In genomic region chr19:58474997-58475713, GRCh38 we compare ENCODE assay signal across 8 cellular contexts. TPM values are rescaled to one million over a fixed set of nuclear protein-coding genes. Genes with fewer than 3 reads are reported as not detected.
DNase-seq lines count a peak whose midpoint lies in the region; ATAC-seq, FAIRE-seq and TF ChIP-seq lines count a peak whose summit lies in the region.

No MANE protein-coding gene starts in this region.

- WGBS in GM12878 (ENCODE audit: insufficient coverage, insufficient replicate concordance, low lambda C conversion rate, missing lambda C conversion rate) = 23% methylated on average over 27 of the region's 27 CpGs
- WGBS in mesenchymal stem cell = 35% methylated on average over 26 of the region's 27 CpGs
- 21 to 23% methylated on average over 25 to 27 of the region's 27 CpGs for WGBS in aorta, 2 donors

- BruUV-seq in GM12878 (replicated peaks; lab: Mats Ljungman, UMichigan) = TSS peak; percentile 46

- H3K14ac ChIP-seq in mesenchymal stem cell (ENCODE audit: low read length in 2 of 2) = no peak overlapping the region

- H2BK12ac ChIP-seq in mesenchymal stem cell (ENCODE audit: low read length in 2 of 2) = peak overlapping the region; percentile 70 to 82

- H3K27ac ChIP-seq in GM12878 (ENCODE audit: control insufficient read depth, insufficient read depth) (peak overlapping the region; percentile 81), mesenchymal stem cell (ENCODE audit: low read length, poor library complexity, severe bottlenecking) (peak overlapping the region; percentile 93), aorta (ENCODE audit: low read depth in 1 of 2, low read length in 2 of 2) (peak overlapping the region in 1 of 2 donors; percentile 78)

- SMC1A ChIA-PET in GM12878 (lab: Charles Lee; ENCODE audit: uncharacterized antibody, unreplicated experiment) = interaction anchor here (1.5 kb wide), 1 partner anchor 9 kb away, joined by 4 read pairs; no protein-coding TSS in a partner anchor

- TF ChIP-seq EP300 in GM12878 (IDR thresholded peaks at IDR 0.05; ENCODE audit: borderline replicate concordance in 1 of 2, control insufficient read depth in 1 of 2, low read depth in 2 of 2, low read length in 2 of 2) = no peak

- ATAC-seq in HG03354 (IDR thresholded peaks at IDR 0.05; ENCODE audit: poor library complexity, severe bottlenecking, unreplicated experiment) = peak; percentile 10
- peak; percentile 30 for ATAC-seq in GM12878
- ATAC-seq in aorta (ENCODE audit: low FRiP score) = no peak

- POLR2A ChIA-PET in GM12878 (lab: Charles Lee) = interaction anchor here (0.7 to 1.9 kb wide), 2 partner anchors 24 to 113 kb away, joined by 3 to 5 read pairs; partner anchors contain the start of genes ZNF324B and ZNF497

- no peak overlapping the region for H3K23ac ChIP-seq in mesenchymal stem cell (ENCODE audit: low read length in 2 of 2)

- H3K9ac ChIP-seq in GM12878 (ENCODE audit: control insufficient read depth, insufficient read depth, low read length) (peak overlapping the region; percentile 82), mesenchymal stem cell (ENCODE audit: low read length) (peak overlapping the region; percentile 97)

- H2BK5ac ChIP-seq in mesenchymal stem cell (ENCODE audit: low read depth, low read length, poor library complexity, severe bottlenecking) = peak overlapping the region; percentile 36

- peak overlapping the region; percentile 69 for H4K8ac ChIP-seq in mesenchymal stem cell (ENCODE audit: low read length)

- H2BK120ac ChIP-seq in mesenchymal stem cell (ENCODE audit: low read depth, low read length) = no peak overlapping the region

- H4K20me1 ChIP-seq in GM12878 (ENCODE audit: control insufficient read depth, insufficient read depth) = no peaks in the 10 kb centered on the region

- TF ChIP-seq CTCF in GM13977 (IDR thresholded peaks at IDR 0.05; ENCODE audit: extremely low read depth, insufficient read depth, missing control alignments) (no peak), GM12878 (IDR thresholded peaks at IDR 0.05 in 2 of 3, conservative IDR thresholded peaks at IDR 0.05 in 1 of 3; ENCODE audit: control insufficient read depth in 2 of 3, extremely low read depth in 1 of 3, insufficient read depth in 1 of 3, low read depth in 3 of 3, low read length in 3 of 3) (no peak)

- H3K27me3 ChIP-seq in GM12878 (replicated peaks in 1 of 2; ENCODE audit: control insufficient read depth in 2 of 2, insufficient read depth in 2 of 2, low read length in 1 of 2) (no peaks in the 10 kb centered on the region), mesenchymal stem cell (ENCODE audit: control insufficient read depth in 1 of 2, insufficient read depth in 1 of 2, low read length in 2 of 2) (no peaks in the 10 kb centered on the region), aorta (ENCODE audit: control insufficient read depth in 1 of 2, insufficient read depth in 2 of 2, low read length in 1 of 2) (no peaks in the 10 kb centered on the region)

- H3K79me2 ChIP-seq in GM12878 (ENCODE audit: control insufficient read depth, insufficient read depth, low read length) = no peaks in the 10 kb centered on the region; the same call in 1 of the 2 replicates

- H2BK15ac ChIP-seq in mesenchymal stem cell (ENCODE audit: low read depth, poor library complexity, severe bottlenecking) = no peak overlapping the region

- H3K4me3 ChIP-seq in GM12878 (peak overlapping the region; percentile 50), mesenchymal stem cell (ENCODE audit: insufficient read depth in 1 of 2, low read depth in 1 of 2, low read length in 2 of 2) (peak overlapping the region; percentile 60 to 91), aorta (ENCODE audit: low read length in 2 of 2) (peak overlapping the region; percentile 27 to 32)

- no peak overlapping the region for H4K91ac ChIP-seq in mesenchymal stem cell (ENCODE audit: low read length)

- TF ChIP-seq POLR2A in GM12878 (IDR thresholded peaks at IDR 0.05; ENCODE audit: low read depth, low read length) = peak; percentile 0
- TF ChIP-seq POLR2A in erythroblast (IDR thresholded peaks at IDR 0.05; ENCODE audit: low read length) = no peak

- no peaks in the 10 kb centered on the region for H3K9me3 ChIP-seq in GM12878 (replicated peaks; ENCODE audit: control insufficient read depth, insufficient read depth, low read length)
- H3K9me3 ChIP-seq in mesenchymal stem cell (ENCODE audit: control insufficient read depth, low read length) = no peaks in the 10 kb centered on the region
- H3K9me3 ChIP-seq in aorta (ENCODE audit: control insufficient read depth, low read length) = no peaks in the 10 kb centered on the region

- RAD21 ChIA-PET in GM12878 (lab: Charles Lee; ENCODE audit: unreplicated experiment) = interaction anchor here (0.5 to 0.6 kb wide), 2 partner anchors 10 to 14 kb away, joined by 3 to 4 read pairs; no protein-coding TSS in a partner anchor

- H3K79me1 ChIP-seq in mesenchymal stem cell (replicated peaks; ENCODE audit: low read length, poor library complexity, severe bottlenecking) = peaks cover 28% of the 10 kb centered on the region

- H3K36me3 ChIP-seq in GM12878 (ENCODE audit: control insufficient read depth in 2 of 2, insufficient read depth in 2 of 2, low read length in 1 of 2) (peaks cover 5 to 7% of the 10 kb centered on the region in 2 experiments), mesenchymal stem cell (ENCODE audit: control insufficient read depth in 1 of 2, insufficient read depth in 2 of 2, low read depth in 1 of 2, low read length in 2 of 2) (peaks cover 48 to 60% of the 10 kb centered on the region in 2 experiments), aorta (ENCODE audit: control insufficient read depth in 1 of 2, insufficient read depth in 2 of 2, low read length in 1 of 2) (peaks cover 0 to 4% of the 10 kb centered on the region in 2 donors)

- DNase-seq in GM13977 (ENCODE audit: low spot score) (peak; percentile 65), GM12878 (ENCODE audit: low read depth, low spot score) (no peak), mesenchymal stem cell (no peak), aorta (no peak), erythroblast (lab: John Stamatoyannopoulos, UW) (no peak), NCI-H1694 treated with DMSO at 0.1 percent for 48 hours (lab: John Stamatoyannopoulos, UW) (no peak), NCI-H774 (lab: John Stamatoyannopoulos, UW) (no peak)

- H2AK5ac ChIP-seq in mesenchymal stem cell (ENCODE audit: low read length, severe bottlenecking) = no peak overlapping the region

- CTCF ChIA-PET in GM12878 (lab: Yijun Ruan, JAX) = no interaction called here

- H3K4me2 ChIP-seq in GM12878 (ENCODE audit: control insufficient read depth, insufficient read depth) (peak overlapping the region; percentile 83), mesenchymal stem cell (ENCODE audit: low read length, poor library complexity, severe bottlenecking) (peak overlapping the region; percentile 83)

- intact Hi-C loops in GM12878 (cut with micrococcal nuclease; ENCODE audit: unreplicated experiment) = no loop called here
- intact Hi-C loops in aorta (cut with DNase I) = no loop called here

- peaks cover 21% of the 10 kb centered on the region for H3K4me1 ChIP-seq in GM12878 (ENCODE audit: control insufficient read depth, insufficient read depth, low read length)
- peaks cover 30% of the 10 kb centered on the region for H3K4me1 ChIP-seq in mesenchymal stem cell (ENCODE audit: control insufficient read depth, insufficient read depth, low read depth, low read length)
- H3K4me1 ChIP-seq in aorta (ENCODE audit: control insufficient read depth in 1 of 2, insufficient read depth in 2 of 2, low read length in 2 of 2) = no peaks in the 10 kb centered on the region

- peak overlapping the region in 1 of 2 experiments; percentile 24 for H3K4ac ChIP-seq in mesenchymal stem cell (ENCODE audit: low read depth in 1 of 2, low read length in 2 of 2)

- FAIRE-seq in GM12878 (lab: Jason Lieb, UNC) = peak; percentile 69

- in situ Hi-C loops in GM13977 (cut with MboI; ENCODE audit: low pct_unique_long_range_greater_than_20kb, low sequenced_read_pairs, unreplicated experiment) = no loop called here
- in situ Hi-C loops in GM12878 (cut with MboI) = no loop called here

- peak overlapping the region; percentile 44 to 71 for H3K18ac ChIP-seq in mesenchymal stem cell (ENCODE audit: low read depth in 1 of 2, low read length in 2 of 2)

- H2AFZ ChIP-seq in GM12878 (ENCODE audit: control insufficient read depth, low read depth, low read length) = peak overlapping the region; percentile 81
- H2AFZ ChIP-seq in mesenchymal stem cell (ENCODE audit: low read depth, low read length) = no peak overlapping the region

- TF ChIP-seq RAD21 in GM12878 (IDR thresholded peaks at IDR 0.05; ENCODE audit: insufficient read depth, low read depth, low read length) = no peak

RNA-seq across cellular contexts. Expression of gene ZNF446, which starts 1.0 kb away (rescaled TPM):
- total RNA-seq in GM12878 (2013; cell fraction: nucleolus; rRNA removed) = 13.0 and 16.4 TPM in 2 replicates
- total RNA-seq in GM12878 (2014; rRNA removed) = 6.5 and 6.9 TPM in 2 replicates
- total RNA-seq in GM12878 (2014; rRNA removed; fragmentation: Illumina TruSeq; extraction: Trizol) = 2.3 and 2.5 TPM in 2 replicates
- total RNA-seq in GM12878 (2021) = 5.6 and 6.0 TPM in 2 replicates
- 2.3 TPM for polyA plus RNA-seq in GM12878 (2011; ENCODE audit: low read depth)
- polyA plus RNA-seq in GM12878 (2011; rRNA removed) = 1.1 and 3.5 TPM in 2 replicates
- 4.5 and 7.9 TPM in 2 replicates for polyA plus RNA-seq in GM12878 (2011; cell fraction: cytosol; rRNA removed)
- polyA plus RNA-seq in GM12878 (2011; cell fraction: nucleus; rRNA removed) = 15.2 and 15.6 TPM in 2 replicates
- 7.6 and 8.0 TPM in 2 replicates for polyA plus RNA-seq in GM12878 (2012)
- polyA plus RNA-seq in GM12878 (2014; fragmentation: Illumina TruSeq; extraction: Trizol) = 0.63 and 1.6 TPM in 2 replicates
- polyA plus RNA-seq in GM12878 (2014; fragmentation: Nextera tagmentation; extraction: Ambion mirVana) = under 1 TPM; 0.14 to 0.49 TPM
- polyA plus RNA-seq in GM12878 (2014; rRNA removed) = 5.3 and 5.8 TPM in 2 replicates
- 1 to 10 TPM; 4.7 to 5.7 TPM for polyA plus RNA-seq in GM12878 (2016; fragmentation: Nextera tagmentation; extraction: Ambion mirVana)
- polyA minus RNA-seq in GM12878 (2011; rRNA and poly(A)+ RNA removed) = 3.6 and 6.9 TPM in 2 replicates
- 3.8 and 4.0 TPM in 2 replicates for polyA minus RNA-seq in GM12878 (2011; cell fraction: cytosol; rRNA and poly(A)+ RNA removed)
- polyA minus RNA-seq in GM12878 (2011; cell fraction: nucleus; rRNA and poly(A)+ RNA removed) = 7.7 and 11.0 TPM in 2 replicates
- polyA plus RNA-seq in mesenchymal stem cell (2013, experiment 1 of 2) = 5.0 TPM
- polyA plus RNA-seq in mesenchymal stem cell (2013, experiment 2 of 2) = 5.1 TPM
- total RNA-seq in aorta = 1 to 10 TPM; 6.4 to 9.9 TPM
- polyA plus RNA-seq in aorta = 10 to 100 TPM; 10.4 to 26.1 TPM

RNA-seq across cellular contexts. Expression of gene ZNF324, which starts 8.3 kb away (rescaled TPM):
- total RNA-seq in GM12878 (2013; cell fraction: nucleolus; rRNA removed) = 35.9 and 44.8 TPM in 2 replicates
- total RNA-seq in GM12878 (2014; rRNA removed) = 10.6 and 13.9 TPM in 2 replicates
- total RNA-seq in GM12878 (2014; rRNA removed; fragmentation: Illumina TruSeq; extraction: Trizol) = 5.0 and 5.9 TPM in 2 replicates
- total RNA-seq in GM12878 (2021) = 12.1 and 12.9 TPM in 2 replicates
- 3.3 TPM for polyA plus RNA-seq in GM12878 (2011; ENCODE audit: low read depth)
- 2.8 and 5.7 TPM in 2 replicates for polyA plus RNA-seq in GM12878 (2011; rRNA removed)
- polyA plus RNA-seq in GM12878 (2011; cell fraction: cytosol; rRNA removed) = 6.7 and 10.0 TPM in 2 replicates
- 11.2 and 13.9 TPM in 2 replicates for polyA plus RNA-seq in GM12878 (2011; cell fraction: nucleus; rRNA removed)
- polyA plus RNA-seq in GM12878 (2012) = 7.0 and 7.3 TPM in 2 replicates
- polyA plus RNA-seq in GM12878 (2014; fragmentation: Illumina TruSeq; extraction: Trizol) = 3.1 and 3.5 TPM in 2 replicates
- polyA plus RNA-seq in GM12878 (2014; fragmentation: Nextera tagmentation; extraction: Ambion mirVana) = 1 to 10 TPM in 1 of 2 experiments, under 1 TPM in 1; 0.71 to 2.1 TPM
- 8.1 and 9.5 TPM in 2 replicates for polyA plus RNA-seq in GM12878 (2014; rRNA removed)
- 1 to 10 TPM; 8.5 to 9.0 TPM for polyA plus RNA-seq in GM12878 (2016; fragmentation: Nextera tagmentation; extraction: Ambion mirVana)
- 9.7 and 19.5 TPM in 2 replicates for polyA minus RNA-seq in GM12878 (2011; rRNA and poly(A)+ RNA removed)
- polyA minus RNA-seq in GM12878 (2011; cell fraction: cytosol; rRNA and poly(A)+ RNA removed) = 4.1 and 5.9 TPM in 2 replicates
- polyA minus RNA-seq in GM12878 (2011; cell fraction: nucleus; rRNA and poly(A)+ RNA removed) = 19.2 and 29.2 TPM in 2 replicates
- polyA plus RNA-seq in mesenchymal stem cell (2013, experiment 1 of 2) = 4.1 TPM
- 3.8 TPM for polyA plus RNA-seq in mesenchymal stem cell (2013, experiment 2 of 2)
- 10 to 100 TPM; 10.8 to 14.1 TPM for total RNA-seq in aorta
- polyA plus RNA-seq in aorta = 1 to 10 TPM; 2.3 to 4.6 TPM

RNA-seq across cellular contexts. Expression of gene ZNF324B, which starts 23.7 kb away (rescaled TPM):
- total RNA-seq in GM12878 (2013; cell fraction: nucleolus; rRNA removed) = 23.8 and 27.7 TPM in 2 replicates
- total RNA-seq in GM12878 (2014; rRNA removed) (7.9 and 8.8 TPM in 2 replicates), GM12878 (2014; rRNA removed; fragmentation: Illumina TruSeq; extraction: Trizol) (5.3 and 5.9 TPM in 2 replicates), GM12878 (2021) (9.3 and 12.8 TPM in 2 replicates), aorta (1 to 10 TPM; 4.6 to 5.7 TPM)
- polyA plus RNA-seq in GM12878 (2011; ENCODE audit: low read depth) = 1.4 TPM
- polyA plus RNA-seq in GM12878 (2011; rRNA removed) (1.9 and 3.3 TPM in 2 replicates), GM12878 (2014; fragmentation: Illumina TruSeq; extraction: Trizol) (3.0 and 4.2 TPM in 2 replicates), GM12878 (2014; fragmentation: Nextera tagmentation; extraction: Ambion mirVana) (under 1 TPM; 0.11 to 0.29 TPM), GM12878 (2014; rRNA removed) (7.6 and 8.4 TPM in 2 replicates), GM12878 (2016; fragmentation: Nextera tagmentation; extraction: Ambion mirVana) (1 to 10 TPM; 3.5 to 4.4 TPM), aorta (1 to 10 TPM; 1.5 to 2.3 TPM)
- polyA plus RNA-seq in GM12878 (2011; cell fraction: cytosol; rRNA removed) = 3.7 and 5.2 TPM in 2 replicates
- polyA plus RNA-seq in GM12878 (2011; cell fraction: nucleus; rRNA removed) = 5.2 and 7.0 TPM in 2 replicates
- polyA plus RNA-seq in GM12878 (2012) = 3.4 and 4.2 TPM in 2 replicates
- polyA minus RNA-seq in GM12878 (2011; rRNA and poly(A)+ RNA removed) = 4.8 and 13.2 TPM in 2 replicates
- polyA minus RNA-seq in GM12878 (2011; cell fraction: cytosol; rRNA and poly(A)+ RNA removed) = 4.1 and 4.4 TPM in 2 replicates
- polyA minus RNA-seq in GM12878 (2011; cell fraction: nucleus; rRNA and poly(A)+ RNA removed) = 4.1 and 9.5 TPM in 2 replicates
- polyA plus RNA-seq in mesenchymal stem cell (2013, experiment 1 of 2) = 2.5 TPM
- 2.0 TPM for polyA plus RNA-seq in mesenchymal stem cell (2013, experiment 2 of 2)

RNA-seq across cellular contexts. Expression of gene ZNF132, which starts 35.2 kb away (rescaled TPM):
- 8.4 and 8.7 TPM in 2 replicates for total RNA-seq in GM12878 (2013; cell fraction: nucleolus; rRNA removed)
- total RNA-seq in GM12878 (2014; rRNA removed) (3.5 and 4.0 TPM in 2 replicates), GM12878 (2014; rRNA removed; fragmentation: Illumina TruSeq; extraction: Trizol) (3.3 and 3.5 TPM in 2 replicates), GM12878 (2021) (2.7 and 3.4 TPM in 2 replicates), aorta (1 to 10 TPM; 4.5 to 5.4 TPM)
- 1.3 TPM for polyA plus RNA-seq in GM12878 (2011; ENCODE audit: low read depth)
- polyA plus RNA-seq in GM12878 (2011; rRNA removed) (0.68 and 0.81 TPM in 2 replicates), GM12878 (2014; fragmentation: Illumina TruSeq; extraction: Trizol) (2.0 and 2.2 TPM in 2 replicates), GM12878 (2014; fragmentation: Nextera tagmentation; extraction: Ambion mirVana) (under 1 TPM; 0.56 to 0.73 TPM), GM12878 (2014; rRNA removed) (1.4 and 1.9 TPM in 2 replicates), GM12878 (2016; fragmentation: Nextera tagmentation; extraction: Ambion mirVana) (1 to 10 TPM; 2.4 to 3.0 TPM), aorta (1 to 10 TPM in 1 of 2 donors, under 1 TPM in 1; 0.38 to 1.4 TPM)
- polyA plus RNA-seq in GM12878 (2011; cell fraction: cytosol; rRNA removed) = 0.40 and 0.42 TPM in 2 replicates
- 1.2 and 1.8 TPM in 2 replicates for polyA plus RNA-seq in GM12878 (2011; cell fraction: nucleus; rRNA removed)
- polyA plus RNA-seq in GM12878 (2012) = 0.69 and 2.1 TPM in 2 replicates
- 3.7 and 4.0 TPM in 2 replicates for polyA minus RNA-seq in GM12878 (2011; rRNA and poly(A)+ RNA removed)
- 0.62 TPM in 1 of 2 replicates, not detected in the other for polyA minus RNA-seq in GM12878 (2011; cell fraction: cytosol; rRNA and poly(A)+ RNA removed)
- polyA minus RNA-seq in GM12878 (2011; cell fraction: nucleus; rRNA and poly(A)+ RNA removed) = 3.5 TPM in 2 replicates
- polyA plus RNA-seq in mesenchymal stem cell (2013, experiment 1 of 2) = 0.68 TPM
- polyA plus RNA-seq in mesenchymal stem cell (2013, experiment 2 of 2) = 0.60 TPM

RNA-seq across cellular contexts. Expression of gene SLC27A5, which starts 36.6 kb away (rescaled TPM):
- total RNA-seq in GM12878 (2013; cell fraction: nucleolus; rRNA removed) = 20.5 and 26.7 TPM in 2 replicates
- total RNA-seq in GM12878 (2014; rRNA removed) = 48.4 and 57.2 TPM in 2 replicates
- total RNA-seq in GM12878 (2014; rRNA removed; fragmentation: Illumina TruSeq; extraction: Trizol) = 25.7 and 26.8 TPM in 2 replicates
- 31.2 and 31.5 TPM in 2 replicates for total RNA-seq in GM12878 (2021)
- 28.8 TPM for polyA plus RNA-seq in GM12878 (2011; ENCODE audit: low read depth)
- 13.7 and 32.0 TPM in 2 replicates for polyA plus RNA-seq in GM12878 (2011; rRNA removed)
- 64.9 and 72.7 TPM in 2 replicates for polyA plus RNA-seq in GM12878 (2011; cell fraction: cytosol; rRNA removed)
- polyA plus RNA-seq in GM12878 (2011; cell fraction: nucleus; rRNA removed) = 30.2 and 38.4 TPM in 2 replicates
- polyA plus RNA-seq in GM12878 (2012) = 36.9 and 38.7 TPM in 2 replicates
- polyA plus RNA-seq in GM12878 (2014; fragmentation: Illumina TruSeq; extraction: Trizol) = 5.7 and 21.2 TPM in 2 replicates
- polyA plus RNA-seq in GM12878 (2014; fragmentation: Nextera tagmentation; extraction: Ambion mirVana) = 100 to 1,000 TPM; 113 to 127 TPM
- polyA plus RNA-seq in GM12878 (2014; rRNA removed) = 55.7 and 62.9 TPM in 2 replicates
- 10 to 100 TPM; 25.8 to 28.6 TPM for polyA plus RNA-seq in GM12878 (2016; fragmentation: Nextera tagmentation; extraction: Ambion mirVana)
- polyA minus RNA-seq in GM12878 (2011; rRNA and poly(A)+ RNA removed) = 26.4 and 33.4 TPM in 2 replicates
- 7.6 and 12.6 TPM in 2 replicates for polyA minus RNA-seq in GM12878 (2011; cell fraction: cytosol; rRNA and poly(A)+ RNA removed)
- polyA minus RNA-seq in GM12878 (2011; cell fraction: nucleus; rRNA and poly(A)+ RNA removed) = 13.8 and 24.1 TPM in 2 replicates
- polyA plus RNA-seq in mesenchymal stem cell (2013, experiment 1 of 2) = 11.7 TPM
- polyA plus RNA-seq in mesenchymal stem cell (2013, experiment 2 of 2) = 12.9 TPM
- 1 to 10 TPM; 8.1 to 9.8 TPM for total RNA-seq in aorta
- 10 to 100 TPM; 12.5 to 24.6 TPM for polyA plus RNA-seq in aorta
